In genomic region chr19:39416152-39416551, GRCh38 we compare ENCODE assay signal across 22 cellular contexts. TPM values are rescaled to one million over a fixed set of nuclear protein-coding genes. Genes with fewer than 3 reads are reported as not detected.
DNase-seq lines count a peak whose midpoint lies in the region; ATAC-seq and TF ChIP-seq lines count a peak whose summit lies in the region.
"Had no signal": no experiment of that assay in that cellular context is flagged by ENCODE, and none has a peak within 500 bp of the region (broad histone marks: within the 10 kb centered on the region; RNA-seq: fewer than 3 reads in every experiment).

No MANE protein-coding gene starts in this region.

- peaks cover 46% of the 10 kb centered on the region for H3K79me2 ChIP-seq in Loucy (ENCODE audit: insufficient read depth, low read length)

- no peak overlapping the region for H3K9ac ChIP-seq in Loucy (ENCODE audit: low read depth, low read length, poor library complexity, severe bottlenecking)
- H3K9ac ChIP-seq: KMS-11 had no signal

- H3K27ac Mint-ChIP-seq in CD4-positive, alpha-beta memory T cell = peak overlapping the region in 4 of 7 donors; percentile 32 to 100 (median 52)
- H3K27ac Mint-ChIP-seq in glutamatergic neuron (ENCODE audit: unreplicated experiment) = no peak overlapping the region
- H3K27ac Mint-ChIP-seq: activated CD4-positive, alpha-beta memory T cell treated with anti-CD3 and anti-CD28 coated beads for 36 hours; activated naive CD4-positive, alpha-beta T cell treated with anti-CD3 and anti-CD28 coated beads for 36 hours; activated T-cell treated with anti-CD3 and anti-CD28 coated beads, Interleukin-2, amount 50 U/mL, for 24 hours had no signal

- no peak overlapping the region for H3K4me3 ChIP-seq in CD4-positive, alpha-beta memory T cell (ENCODE audit: low read length in 2 of 2)
- no peak overlapping the region for H3K4me3 ChIP-seq in Loucy (ENCODE audit: low read length, poor library complexity, severe bottlenecking)
- H3K4me3 ChIP-seq in stomach = peak overlapping the region in 1 of 4 donors; percentile 11
- H3K4me3 ChIP-seq in HAP-1 = no peak overlapping the region

- CTCF ChIA-PET in CD4-positive, alpha-beta memory T cell (lab: Charles Lee; ENCODE audit: partially characterized antibody) = no interaction called here

- in situ Hi-C loops in HAP-1 (cut with MboI; ENCODE audit: low sequenced_read_pairs) = loop anchor here (10.0 kb wide), 1 partner anchor 301 kb away; no protein-coding TSS in a partner anchor

- intact Hi-C loops in CD4-positive, alpha-beta memory T cell (cut with micrococcal nuclease) = no loop called here
- intact Hi-C loops in stomach (cut with DNase I; ENCODE audit: low total_unique reads) = no loop called here

- H3K36me3 ChIP-seq in CD4-positive, alpha-beta memory T cell (ENCODE audit: insufficient read depth, low read length) = peaks cover 4% of the 10 kb centered on the region
- peaks cover 8% of the 10 kb centered on the region; the same call in 1 of the 2 replicates for H3K36me3 ChIP-seq in Loucy (ENCODE audit: insufficient read depth, low read length)
- H3K36me3 ChIP-seq in stomach = peaks cover 13 to 50% (median 42%) of the 10 kb centered on the region in 4 donors
- H3K36me3 ChIP-seq in HAP-1 (replicated peaks) = peaks cover 26% of the 10 kb centered on the region

- peaks cover 0 to 6% (median 0%) of the 10 kb centered on the region in 8 donors for H3K9me3 Mint-ChIP-seq in CD4-positive, alpha-beta memory T cell
- peaks cover 24% of the 10 kb centered on the region for H3K9me3 Mint-ChIP-seq in glutamatergic neuron (ENCODE audit: unreplicated experiment)
- H3K9me3 Mint-ChIP-seq: activated CD4-positive, alpha-beta memory T cell treated with anti-CD3 and anti-CD28 coated beads for 36 hours; activated naive CD4-positive, alpha-beta T cell treated with anti-CD3 and anti-CD28 coated beads for 36 hours; activated T-cell treated with anti-CD3 and anti-CD28 coated beads, Interleukin-2, amount 50 U/mL, for 24 hours had no signal

- H3K9me3 ChIP-seq in CD4-positive, alpha-beta memory T cell (ENCODE audit: control insufficient read depth in 1 of 2, low read length in 2 of 2) = no peaks in the 10 kb centered on the region
- no peaks in the 10 kb centered on the region for H3K9me3 ChIP-seq in Loucy (ENCODE audit: insufficient read depth, low read depth, low read length)
- H3K9me3 ChIP-seq in stomach = no peaks in the 10 kb centered on the region
- H3K9me3 ChIP-seq in HAP-1 = no peaks in the 10 kb centered on the region

- H3K4me2 ChIP-seq in Loucy (ENCODE audit: low read depth, low read length, poor library complexity, severe bottlenecking) = peak overlapping the region; percentile 80
- H3K4me2 ChIP-seq: KMS-11 had no signal

- ATAC-seq in HG02870 (IDR thresholded peaks at IDR 0.05; ENCODE audit: unreplicated experiment) = no peak
- ATAC-seq: HCT116 had no signal

- peak overlapping the region in 1 of 8 donors; percentile 9 for H3K4me3 Mint-ChIP-seq in CD4-positive, alpha-beta memory T cell
- H3K4me3 Mint-ChIP-seq in glutamatergic neuron (ENCODE audit: unreplicated experiment) = peak overlapping the region; percentile 38
- H3K4me3 Mint-ChIP-seq: activated CD4-positive, alpha-beta memory T cell treated with anti-CD3 and anti-CD28 coated beads for 36 hours; activated naive CD4-positive, alpha-beta T cell treated with anti-CD3 and anti-CD28 coated beads for 36 hours; activated T-cell treated with anti-CD3 and anti-CD28 coated beads, Interleukin-2, amount 50 U/mL, for 24 hours had no signal

- peaks cover 13 to 25% (median 17%) of the 10 kb centered on the region in 4 donors for H3K4me1 Mint-ChIP-seq in CD4-positive, alpha-beta memory T cell
- H3K4me1 Mint-ChIP-seq in glutamatergic neuron (ENCODE audit: low read depth, unreplicated experiment) = peaks cover 15% of the 10 kb centered on the region

- H2AFZ ChIP-seq in Loucy (ENCODE audit: low read length) = no peak overlapping the region

- H3K27me3 Mint-ChIP-seq in CD4-positive, alpha-beta memory T cell = peaks cover 0 to 7% of the 10 kb centered on the region in 2 donors
- H3K27me3 Mint-ChIP-seq in glutamatergic neuron (ENCODE audit: unreplicated experiment) = peaks cover 21% of the 10 kb centered on the region
- H3K27me3 Mint-ChIP-seq: activated T-cell treated with anti-CD3 and anti-CD28 coated beads, Interleukin-2, amount 50 U/mL, for 24 hours; central memory CD8-positive, alpha-beta T cell had no signal

- peaks cover 28% of the 10 kb centered on the region for H4K20me1 ChIP-seq in Loucy (ENCODE audit: insufficient read depth, low read length, poor library complexity, severe bottlenecking)

- 76 to 87% (median 81%) methylated on average over 4 to 12 of the region's 12 CpGs for WGBS in stomach, 5 donors

- POLR2A ChIA-PET in CD4-positive, alpha-beta memory T cell (lab: Charles Lee; ENCODE audit: partially characterized antibody) = interaction anchor here (0.6 to 7.1 kb wide), 7 partner anchors 12 to 69 kb away, joined by 3 to 46 read pairs (median 4); partner anchors contain the start of gene RPS16

- no peak overlapping the region for H3K27ac ChIP-seq in CD4-positive, alpha-beta memory T cell (ENCODE audit: low read depth, low read length)
- peak overlapping the region in 3 of 5 donors; percentile 98 to 100 (median 98) for H3K27ac ChIP-seq in stomach
- H3K27ac ChIP-seq: KMS-11 had no signal

- peaks cover 0 to 33% of the 10 kb centered on the region in 2 donors for H3K36me3 Mint-ChIP-seq in CD4-positive, alpha-beta memory T cell
- H3K36me3 Mint-ChIP-seq in glutamatergic neuron (ENCODE audit: unreplicated experiment) = no peaks in the 10 kb centered on the region

- TF ChIP-seq CTCF in Loucy (conservative IDR thresholded peaks at IDR 0.05; ENCODE audit: low read length) (no peak), glutamatergic neuron (IDR thresholded peaks at IDR 0.05; ENCODE audit: partially characterized antibody, unreplicated experiment) (no peak), stomach (IDR thresholded peaks at IDR 0.05) (no peak)

- H3F3A ChIP-seq in Loucy (ENCODE audit: low read depth) = no peaks in the 10 kb centered on the region

- TF ChIP-seq EP300 in stomach (IDR thresholded peaks at IDR 0.05) = no peak

- H3K9me2 ChIP-seq in Loucy (replicated peaks; ENCODE audit: low read depth, low read length) = no peaks in the 10 kb centered on the region

- DNase-seq in CD4-positive, alpha-beta memory T cell = no peak
- no peak for DNase-seq in glutamatergic neuron
- no peak for DNase-seq in stomach
- no peak for DNase-seq in kidney tubule cell (ENCODE audit: low spot score)
- no peak for DNase-seq in HAP-1 (ENCODE audit: low spot score in 2 of 2)
- DNase-seq: activated CD4-positive, alpha-beta memory T cell treated with anti-CD3 and anti-CD28 coated beads for 36 hours; activated CD4-positive, CD25-positive, alpha-beta regulatory T cell; activated naive CD4-positive, alpha-beta T cell treated with anti-CD3 and anti-CD28 coated beads for 36 hours; activated T-cell treated with anti-CD3 and anti-CD28 coated beads, Interleukin-2, amount 50 U/mL, for 24 hours; amygdala; DMS79; hypothalamus; NCI-H1694; NCI-H2171 treated with DMSO at 0.1 percent for 48 hours; NCI-H526; RPMI8226; T-helper 9 cell had no signal

- H3K4me1 ChIP-seq in CD4-positive, alpha-beta memory T cell (ENCODE audit: insufficient read depth, low read length) = peaks cover 15% of the 10 kb centered on the region
- peaks cover 24% of the 10 kb centered on the region for H3K4me1 ChIP-seq in Loucy (ENCODE audit: insufficient read depth, low read length, poor library complexity, severe bottlenecking)
- H3K4me1 ChIP-seq in stomach = peaks cover 12 to 56% (median 47%) of the 10 kb centered on the region in 4 donors
- H3K4me1 ChIP-seq in HAP-1 = peaks cover 12% of the 10 kb centered on the region

- H3K27me3 ChIP-seq in CD4-positive, alpha-beta memory T cell (ENCODE audit: insufficient read depth, low read length) = no peaks in the 10 kb centered on the region
- H3K27me3 ChIP-seq in Loucy (ENCODE audit: insufficient read depth, low read length, poor library complexity, severe bottlenecking) = peaks cover 5% of the 10 kb centered on the region
- H3K27me3 ChIP-seq in stomach = no peaks in the 10 kb centered on the region
- no peaks in the 10 kb centered on the region for H3K27me3 ChIP-seq in HAP-1 (ENCODE audit: low read depth)

- no peak for TF ChIP-seq POLR2A in stomach (IDR thresholded peaks at IDR 0.05)

RNA-seq across cellular contexts. Expression of gene PLEKHG2, which starts 3.7 kb away (rescaled TPM):
- 10 to 100 TPM; 12.1 to 17.0 TPM for total RNA-seq in CD4-positive, alpha-beta memory T cell
- polyA plus RNA-seq in CD4-positive, alpha-beta memory T cell = 1 to 10 TPM; 1.4 to 5.1 TPM
- total RNA-seq in glutamatergic neuron (ENCODE audit: unreplicated experiment) = 205 TPM
- total RNA-seq in stomach = 10 to 100 TPM in 2 of 5 donors, 1 to 10 TPM in 3; 1.4 to 20.2 (median 8.5) TPM
- 1 to 10 TPM; 4.6 to 6.3 (median 4.9) TPM for polyA plus RNA-seq in stomach

RNA-seq across cellular contexts. Expression of gene ZFP36, which starts 9.5 kb away (rescaled TPM):
- 100 to 1,000 TPM; 151 to 152 TPM for total RNA-seq in CD4-positive, alpha-beta memory T cell
- polyA plus RNA-seq in CD4-positive, alpha-beta memory T cell = 100 to 1,000 TPM; 164 to 191 TPM
- total RNA-seq in glutamatergic neuron (ENCODE audit: unreplicated experiment) = 3.1 TPM
- total RNA-seq in stomach = 1,000 to 10,000 TPM in 1 of 5 donors, 100 to 1,000 TPM in 3, 10 to 100 TPM in 1; 26.1 to 1,667 (median 340) TPM
- 100 to 1,000 TPM; 127 to 150 (median 136) TPM for polyA plus RNA-seq in stomach

RNA-seq across cellular contexts. Expression of gene RPS16, which starts 19.6 kb away (rescaled TPM):
- total RNA-seq in CD4-positive, alpha-beta memory T cell = 1,000 to 10,000 TPM; 4,061 to 4,227 TPM
- 1,000 to 10,000 TPM; 1,590 to 2,052 TPM for polyA plus RNA-seq in CD4-positive, alpha-beta memory T cell
- total RNA-seq in glutamatergic neuron (ENCODE audit: unreplicated experiment) = 912 TPM
- 1,000 to 10,000 TPM in 3 of 5 donors, 100 to 1,000 TPM in 1, 10 to 100 TPM in 1; 69.0 to 2,451 (median 1,419) TPM for total RNA-seq in stomach
- 1,000 to 10,000 TPM; 3,264 to 4,294 (median 3,586) TPM for polyA plus RNA-seq in stomach

RNA-seq across cellular contexts. Expression of gene MED29, which starts 25.0 kb away (rescaled TPM):
- total RNA-seq in CD4-positive, alpha-beta memory T cell = 10 to 100 TPM; 43.1 to 51.3 TPM
- polyA plus RNA-seq in CD4-positive, alpha-beta memory T cell = 10 to 100 TPM; 50.6 to 59.8 TPM
- 30.1 TPM for total RNA-seq in glutamatergic neuron (ENCODE audit: unreplicated experiment)
- 10 to 100 TPM in 4 of 5 donors, 1 to 10 TPM in 1; 6.4 to 91.0 (median 23.0) TPM for total RNA-seq in stomach
- 10 to 100 TPM; 20.4 to 22.1 (median 20.5) TPM for polyA plus RNA-seq in stomach

RNA-seq across cellular contexts. Expression of gene PAF1, which starts 25.2 kb away (rescaled TPM):
- total RNA-seq in CD4-positive, alpha-beta memory T cell = 10 to 100 TPM; 49.2 to 53.8 TPM
- 10 to 100 TPM; 21.5 to 46.7 TPM for polyA plus RNA-seq in CD4-positive, alpha-beta memory T cell
- 36.2 TPM for total RNA-seq in glutamatergic neuron (ENCODE audit: unreplicated experiment)
- total RNA-seq in stomach = 10 to 100 TPM in 3 of 5 donors, 1 to 10 TPM in 2; 7.0 to 77.2 (median 21.4) TPM
- 10 to 100 TPM; 31.7 to 49.0 (median 32.2) TPM for polyA plus RNA-seq in stomach
